In the genomic region with DNA sequence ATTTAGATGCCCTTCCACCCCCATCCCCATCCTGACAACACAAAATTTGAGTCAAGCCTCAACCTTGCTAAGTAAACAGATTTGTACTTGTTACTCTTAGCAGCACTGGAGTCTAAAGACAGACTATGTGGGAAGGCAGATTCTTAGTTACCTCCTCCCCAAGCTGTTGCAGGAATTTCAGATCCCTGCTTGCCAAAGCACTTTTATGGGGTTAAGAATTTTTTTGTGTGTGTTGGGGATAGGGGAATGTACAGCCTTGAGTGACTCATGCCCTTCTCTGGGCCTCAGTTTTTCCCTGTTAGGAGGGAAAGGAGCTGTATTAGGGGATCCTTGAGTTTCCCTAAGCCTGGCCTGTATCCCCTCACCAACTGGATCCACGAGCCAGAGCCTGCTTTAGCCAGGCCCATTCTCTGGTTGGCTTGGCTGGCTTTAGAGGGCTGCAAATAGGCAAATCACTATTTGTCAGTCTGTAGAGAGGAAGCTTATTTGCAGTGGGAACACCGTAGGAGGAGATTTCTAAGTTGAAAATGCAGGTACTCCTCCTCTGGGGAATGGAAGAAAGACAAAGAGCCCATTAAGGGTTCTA, we compare ENCODE assay signal across 16 cellular contexts. TPM values are rescaled to one million over a fixed set of nuclear protein-coding genes. Genes with fewer than 3 reads are reported as not detected.
A peak's percentile ranks its signal among the peaks of the same experiment; 100 is the strongest.
DNase-seq lines count a peak whose midpoint lies in the region; ATAC-seq and TF ChIP-seq lines count a peak whose summit lies in the region.
"Had no signal": no experiment of that assay in that cellular context is flagged by ENCODE, and none has a peak within 500 bp of the region (broad histone marks: within the 10 kb centered on the region; RNA-seq: fewer than 3 reads in every experiment).

No MANE protein-coding gene starts in this region.

- TF ChIP-seq CTCF in HFFc6 (IDR thresholded peaks at IDR 0.05) (no peak), mammary epithelial cell (conservative IDR thresholded peaks at IDR 0.05 in 1 of 2, IDR thresholded peaks at IDR 0.05 in 1 of 2; ENCODE audit: extremely low read depth in 1 of 2, insufficient read depth in 1 of 2, low read depth in 1 of 2, low read length in 2 of 2) (no peak), Caco-2 (IDR thresholded peaks at IDR 0.05; ENCODE audit: insufficient read depth in 1 of 2, low read depth in 1 of 2, low read length in 1 of 2, severe bottlenecking in 1 of 2, unreplicated experiment in 1 of 2) (no peak)

- H3K36me3 Mint-ChIP-seq in HFFc6 (ENCODE audit: low read depth): no peaks in the 10 kb centered on the region
- H3K36me3 Mint-ChIP-seq in Caco-2 (ENCODE audit: insufficient read depth, unreplicated experiment): no peaks in the 10 kb centered on the region
- H3K36me3 Mint-ChIP-seq: immature natural killer cell had no signal

- no peaks in the 10 kb centered on the region for H3K27me3 ChIP-seq in mammary epithelial cell (ENCODE audit: insufficient read depth, low read length)
- no peaks in the 10 kb centered on the region for H3K27me3 ChIP-seq in stomach smooth muscle (ENCODE audit: control insufficient read depth in 1 of 2, insufficient read depth in 2 of 2, low read length in 2 of 2)
- H3K27me3 ChIP-seq in Caco-2 (replicated peaks; ENCODE audit: control insufficient read depth, insufficient read depth, low read length): no peaks in the 10 kb centered on the region
- H3K27me3 ChIP-seq: ovary had no signal

- H3K4me1 Mint-ChIP-seq in HFFc6 (ENCODE audit: low read depth) (peaks cover 53% of the 10 kb centered on the region), Caco-2 (ENCODE audit: low read depth, unreplicated experiment) (peaks cover 7% of the 10 kb centered on the region)

- BruUV-seq in mammary epithelial cell (replicated peaks; lab: Mats Ljungman, UMichigan) (no TSS peak), Caco-2 (replicated peaks; lab: Mats Ljungman, UMichigan) (no TSS peak)

- CTCF ChIA-PET in mammary epithelial cell (lab: Charles Lee; ENCODE audit: low non-redundant PET) (interaction anchor here (0.7 kb wide), 1 partner anchor 17 kb away, joined by 5 read pairs; no protein-coding TSS in a partner anchor), Caco-2 (lab: Charles Lee) (no interaction called here)

- no peak overlapping the region for H3K4me3 ChIP-seq in mammary epithelial cell (replicated peaks in 1 of 3; ENCODE audit: insufficient read depth in 1 of 3, low read depth in 2 of 3, low read length in 3 of 3)
- no peak overlapping the region for H3K4me3 ChIP-seq in stomach smooth muscle (ENCODE audit: low read length in 2 of 2)
- no peak overlapping the region for H3K4me3 ChIP-seq in Caco-2 (ENCODE audit: low read depth, low read length)
- H3K4me3 ChIP-seq: ovary had no signal

- H3K27ac Mint-ChIP-seq in HFFc6 (peak overlapping the region; percentile 77), Caco-2 (ENCODE audit: unreplicated experiment) (no peak overlapping the region)
- H3K27ac Mint-ChIP-seq: effector memory CD8-positive, alpha-beta T cell; immature natural killer cell had no signal

- DNase-seq in HFFc6 (peak; percentile 87), mammary epithelial cell (peak; percentile 64), hepatic stellate cell (ENCODE audit: low spot score) (peak; percentile 64), NOMO-1 treated with dmso at 0.1 percent for 144 hours (lab: John Stamatoyannopoulos, UW; ENCODE audit: unreplicated experiment) (no peak), T-helper 9 cell (no peak), Caco-2 (no peak)
- DNase-seq: activated CD4-positive, alpha-beta T cell treated with anti-CD3 and anti-CD28 coated beads for 1 hour; activated gamma-delta T cell; DND-41; effector memory CD8-positive, alpha-beta T cell; immature natural killer cell; ovary; SHP77 treated with DMSO at 0.1 percent for 48 hours had no signal

- no peak overlapping the region for H3K9ac ChIP-seq in mammary epithelial cell (ENCODE audit: insufficient read depth, low read length)
- no peak overlapping the region for H3K9ac ChIP-seq in stomach smooth muscle (ENCODE audit: low read length in 2 of 2)

- POLR2A ChIA-PET in Caco-2 (lab: Charles Lee): no interaction called here

- H2AFZ ChIP-seq in mammary epithelial cell (ENCODE audit: low read depth, low read length): peak overlapping the region; percentile 84

- H3K4me3 Mint-ChIP-seq in HFFc6 (peak overlapping the region; percentile 20), Caco-2 (ENCODE audit: unreplicated experiment) (no peak overlapping the region)
- H3K4me3 Mint-ChIP-seq: effector memory CD8-positive, alpha-beta T cell; immature natural killer cell had no signal

- H3K9me3 Mint-ChIP-seq in HFFc6: no peaks in the 10 kb centered on the region
- no peaks in the 10 kb centered on the region for H3K9me3 Mint-ChIP-seq in Caco-2 (ENCODE audit: unreplicated experiment)
- H3K9me3 Mint-ChIP-seq: effector memory CD8-positive, alpha-beta T cell had no signal

- WGBS in mammary epithelial cell (ENCODE audit: low coverage, missing lambda C conversion rate): 21% methylated on average over 2 of the region's 2 CpGs

- no peak for ATAC-seq in HG02798 (IDR thresholded peaks at IDR 0.05; ENCODE audit: poor library complexity, unreplicated experiment)
- ATAC-seq: effector memory CD8-positive, alpha-beta T cell had no signal

- peaks cover 41% of the 10 kb centered on the region for H3K4me1 ChIP-seq in mammary epithelial cell (ENCODE audit: insufficient read depth, low read length)
- peaks cover 4% of the 10 kb centered on the region for H3K4me1 ChIP-seq in stomach smooth muscle (ENCODE audit: control insufficient read depth, insufficient read depth, low read length)
- H3K4me1 ChIP-seq in Caco-2: peaks cover 17% of the 10 kb centered on the region

- H3K36me3 ChIP-seq in mammary epithelial cell (ENCODE audit: insufficient read depth, low read length) (no peaks in the 10 kb centered on the region), stomach smooth muscle (ENCODE audit: control insufficient read depth in 2 of 2, insufficient read depth in 2 of 2, low read length in 2 of 2) (no peaks in the 10 kb centered on the region), Caco-2 (ENCODE audit: control insufficient read depth, insufficient read depth, low read length) (no peaks in the 10 kb centered on the region)
- H3K36me3 ChIP-seq: ovary had no signal

- no peaks in the 10 kb centered on the region for H3K79me2 ChIP-seq in mammary epithelial cell (ENCODE audit: insufficient read depth, low read length)

- dilution Hi-C loops in mammary epithelial cell (cut with HindIII; ENCODE audit: low sequenced_read_pairs): loop anchor here (5.0 kb wide), 1 partner anchor 68 kb away; no protein-coding TSS in a partner anchor

- no peaks in the 10 kb centered on the region for H4K20me1 ChIP-seq in mammary epithelial cell (ENCODE audit: insufficient read depth, low read length)

- H3K4me2 ChIP-seq in mammary epithelial cell (ENCODE audit: insufficient read depth, low read depth, low read length): peak overlapping the region; percentile 61

- H3K27me3 Mint-ChIP-seq in HFFc6 (ENCODE audit: insufficient read depth): no peaks in the 10 kb centered on the region
- H3K27me3 Mint-ChIP-seq in Caco-2 (ENCODE audit: insufficient read depth, unreplicated experiment): no peaks in the 10 kb centered on the region

- no peaks in the 10 kb centered on the region for H3K9me3 ChIP-seq in mammary epithelial cell (replicated peaks; ENCODE audit: insufficient read depth, low read length)
- no peaks in the 10 kb centered on the region for H3K9me3 ChIP-seq in stomach smooth muscle (ENCODE audit: control insufficient read depth in 2 of 2, low read length in 2 of 2)
- no peaks in the 10 kb centered on the region for H3K9me3 ChIP-seq in Caco-2
- H3K9me3 ChIP-seq: ovary had no signal

- in situ Hi-C loops in mammary epithelial cell (cut with MboI; ENCODE audit: low sequenced_read_pairs in 2 of 2): no loop called here

- intact Hi-C loops in mammary epithelial cell (cut with micrococcal nuclease): loop anchor here (1.0 kb wide), 1 partner anchor 157 kb away; no protein-coding TSS in a partner anchor
- intact Hi-C loops in Caco-2 (cut with micrococcal nuclease; ENCODE audit: unreplicated experiment): no loop called here

- H3K27ac ChIP-seq in mammary epithelial cell (ENCODE audit: insufficient read depth, low read depth, low read length): peak overlapping the region; percentile 64
- H3K27ac ChIP-seq in stomach smooth muscle (ENCODE audit: low read length): peak overlapping the region; percentile 24
- H3K27ac ChIP-seq: ovary had no signal

RNA-seq across cellular contexts. Expression of a gene that starts 27.7 kb away (rescaled TPM):
- total RNA-seq in HFFc6 (2021; fragmentation: NEBNext Ultra II Directional; extraction: Animal tissue kit (Norgen Biotek cat#: 25700)): not detected
- total RNA-seq in mammary epithelial cell: not detected
- polyA plus RNA-seq in mammary epithelial cell: not detected
- not detected for polyA minus RNA-seq in mammary epithelial cell
- total RNA-seq in Caco-2 (2022): not detected in 2 replicates
- total RNA-seq: ovary had no signal
- polyA plus RNA-seq: immature natural killer cell, ovary, thymus had no signal

RNA-seq across cellular contexts. Expression of a gene that starts 28.9 kb away (rescaled TPM):
- total RNA-seq in HFFc6 (2021; fragmentation: NEBNext Ultra II Directional; extraction: Animal tissue kit (Norgen Biotek cat#: 25700)): not detected
- total RNA-seq in mammary epithelial cell (not detected), Caco-2 (2022) (not detected in 2 replicates)
- not detected for polyA plus RNA-seq in mammary epithelial cell
- polyA minus RNA-seq in mammary epithelial cell: not detected
- total RNA-seq: ovary had no signal
- polyA plus RNA-seq: immature natural killer cell, ovary, thymus had no signal

Comparison
In these comparisons a context has a peak if more than half of its experiments do, and no peak if none do; other contexts are left out.
1. DNase-seq: peak in HFFc6 (single experiment), mammary epithelial cell (single experiment) and hepatic stellate cell (single experiment); none in NOMO-1 treated with dmso at 0.1 percent for 144 hours (single experiment), T-helper 9 cell (single experiment) and Caco-2 (0 of 2).